Comparison of ENCODE assay signal across 18 cellular contexts in the genomic region with DNA sequence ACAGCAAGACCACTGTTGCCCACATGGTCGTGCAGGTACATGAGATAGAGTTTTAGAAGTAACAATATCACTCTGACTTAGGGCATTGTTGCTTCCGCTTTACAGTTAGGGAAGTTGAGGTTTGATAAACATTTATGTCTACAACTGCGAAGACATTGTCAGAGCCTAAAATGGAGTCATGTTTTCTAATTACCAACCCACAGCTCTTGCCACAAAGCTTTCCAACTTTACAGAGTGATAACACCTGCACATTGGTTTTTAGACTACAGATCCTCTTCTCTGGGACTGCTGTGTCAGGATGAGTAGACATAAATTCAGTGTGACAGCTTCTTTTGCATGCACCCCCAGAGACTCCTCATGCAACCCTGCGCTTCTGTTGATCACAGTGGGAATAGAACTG.
DNase-seq lines count a peak whose midpoint lies in the region; ATAC-seq and TF ChIP-seq lines count a peak whose summit lies in the region.
"Had no signal": no experiment of that assay in that cellular context is flagged by ENCODE, and none has a peak within 500 bp of the region (broad histone marks: within the 10 kb centered on the region; RNA-seq: fewer than 3 reads in every experiment).

No MANE protein-coding gene starts in this region.

- H3K27ac Mint-ChIP-seq in activated CD8-positive, alpha-beta memory T cell treated with anti-CD3 and anti-CD28 coated beads, Interleukin-2, amount 10 ng/mL, durations not matched to agents 7 days and 5 days = no peak overlapping the region
- H3K27ac Mint-ChIP-seq: activated naive CD4-positive, alpha-beta T cell treated with anti-CD3 and anti-CD28 coated beads, Interleukin-2, amount 50 U/mL, for 24 hours; stimulated activated memory B cell treated with anti-CD40 and anti-IgM and Interleukin-4, amounts not matched to agents 10 μg/mL and 1 μg/mL and 100 μg/mL, for 72 hours had no signal

- 0 out of 2 replicates have a peak overlapping the region, but pooled peaks have one; percentile 21 for H3K9ac ChIP-seq in GM23248
- no peak overlapping the region for H3K9ac ChIP-seq in skeletal muscle tissue (ENCODE audit: low read depth in 1 of 3, low read length in 3 of 3)

- H3K4me3 Mint-ChIP-seq in activated CD8-positive, alpha-beta memory T cell treated with anti-CD3 and anti-CD28 coated beads, Interleukin-2, amount 10 ng/mL, durations not matched to agents 7 days and 5 days = no peak overlapping the region
- H3K4me3 Mint-ChIP-seq: activated naive CD4-positive, alpha-beta T cell treated with anti-CD3 and anti-CD28 coated beads, Interleukin-2, amount 50 U/mL, for 24 hours; central memory CD8-positive, alpha-beta T cell; stimulated activated memory B cell treated with anti-CD40 and anti-IgM and Interleukin-4, amounts not matched to agents 10 μg/mL and 1 μg/mL and 100 μg/mL, for 72 hours had no signal

- H2AFZ ChIP-seq in GM23248 = no peak overlapping the region

- no peaks in the 10 kb centered on the region for H3K27me3 Mint-ChIP-seq in activated CD8-positive, alpha-beta memory T cell treated with anti-CD3 and anti-CD28 coated beads, Interleukin-2, amount 10 ng/mL, durations not matched to agents 7 days and 5 days
- H3K27me3 Mint-ChIP-seq: central memory CD8-positive, alpha-beta T cell; stimulated activated memory B cell treated with anti-CD40 and anti-IgM and Interleukin-4, amounts not matched to agents 10 μg/mL and 1 μg/mL and 100 μg/mL, for 72 hours had no signal

- peaks cover 98% of the 10 kb centered on the region for H3F3A ChIP-seq in GM23248 (ENCODE audit: insufficient read depth)

- no peak for TF ChIP-seq EP300 in esophagus muscularis mucosa (IDR thresholded peaks at IDR 0.05)

- no peaks in the 10 kb centered on the region for H3K9me3 ChIP-seq in GM23248 (ENCODE audit: low read depth)
- H3K9me3 ChIP-seq in esophagus muscularis mucosa = peaks cover 0 to 13% (median 2%) of the 10 kb centered on the region in 4 donors
- H3K9me3 ChIP-seq in skeletal muscle tissue (ENCODE audit: control insufficient read depth in 3 of 3, low read length in 3 of 3) = peaks cover 0 to 2% (median 0%) of the 10 kb centered on the region in 3 donors
- H3K9me3 ChIP-seq: pancreas had no signal

- peaks cover 93% of the 10 kb centered on the region for H3K79me2 ChIP-seq in GM23248 (ENCODE audit: insufficient read depth)

- H3K27me3 ChIP-seq in GM23248 (replicated peaks; ENCODE audit: insufficient read depth) (no peaks in the 10 kb centered on the region), esophagus muscularis mucosa (no peaks in the 10 kb centered on the region), skeletal muscle tissue (ENCODE audit: control insufficient read depth in 3 of 3, insufficient read depth in 3 of 3, low read length in 3 of 3) (no peaks in the 10 kb centered on the region)
- H3K27me3 ChIP-seq: pancreas had no signal

- H3K36me3 Mint-ChIP-seq in activated CD8-positive, alpha-beta memory T cell treated with anti-CD3 and anti-CD28 coated beads, Interleukin-2, amount 10 ng/mL, durations not matched to agents 7 days and 5 days = peaks cover 23% of the 10 kb centered on the region

- DNase-seq in GM23248 (no peak), OCI-M1 (lab: John Stamatoyannopoulos, UW) (peak; percentile 80), esophagus muscularis mucosa (ENCODE audit: extremely low spot score) (no peak), NCI-H748 (lab: John Stamatoyannopoulos, UW; ENCODE audit: unreplicated experiment) (no peak), GM13977 (ENCODE audit: low spot score) (no peak), hippocampal formation (lab: John Stamatoyannopoulos, UW) (no peak)
- no peak for DNase-seq in activated CD8-positive, alpha-beta memory T cell treated with anti-CD3 and anti-CD28 coated beads, Interleukin-2, amount 10 ng/mL, durations not matched to agents 7 days and 5 days
- DNase-seq: C1 segment of cervical spinal cord; mesendoderm; NCI-H1436; NCI-H524 treated with DMSO at 0.1 percent for 48 hours; stimulated activated CD4-positive, alpha-beta T cell treated with anti-CD3 and anti-CD28 coated beads, Interleukin-4, amount 100 ng/mL, for 1 hour had no signal

- WGBS in GM23248 (ENCODE audit: low coverage in 1 of 2, low lambda C conversion rate in 2 of 2, missing lambda C conversion rate in 2 of 2), 2 experiments = 47 to 49% methylated on average over 4 of the region's 4 CpGs
- WGBS in esophagus muscularis mucosa = 88% methylated on average over 2 of the region's 4 CpGs

- H3K9me2 ChIP-seq in GM23248 (ENCODE audit: insufficient read depth) = no peaks in the 10 kb centered on the region

- TF ChIP-seq POLR2A in esophagus muscularis mucosa (IDR thresholded peaks at IDR 0.05; ENCODE audit: low read depth) = no peak

- ATAC-seq in activated CD8-positive, alpha-beta memory T cell treated with anti-CD3 and anti-CD28 coated beads, Interleukin-2, amount 10 ng/mL, durations not matched to agents 7 days and 5 days = no peak
- ATAC-seq: stimulated activated memory B cell treated with anti-CD40 and anti-IgM and Interleukin-4, amounts not matched to agents 10 μg/mL and 1 μg/mL and 100 μg/mL, for 72 hours had no signal

- intact Hi-C loops in esophagus muscularis mucosa (cut with DNase I) = no loop called here

- H3K4me3 ChIP-seq in GM23248 (no peak overlapping the region), esophagus muscularis mucosa (no peak overlapping the region), skeletal muscle tissue (ENCODE audit: low read length in 3 of 3) (no peak overlapping the region)
- H3K4me3 ChIP-seq: pancreas had no signal

- peaks cover 73% of the 10 kb centered on the region for H3K4me1 ChIP-seq in GM23248 (ENCODE audit: insufficient read depth)
- peaks cover 20 to 52% (median 45%) of the 10 kb centered on the region in 4 donors for H3K4me1 ChIP-seq in esophagus muscularis mucosa
- peaks cover 0 to 29% (median 10%) of the 10 kb centered on the region in 3 donors for H3K4me1 ChIP-seq in skeletal muscle tissue (ENCODE audit: control insufficient read depth in 3 of 3, insufficient read depth in 3 of 3, low read length in 3 of 3)

- no peaks in the 10 kb centered on the region for H4K20me1 ChIP-seq in GM23248 (ENCODE audit: insufficient read depth)

- no peak for TF ChIP-seq CTCF in esophagus muscularis mucosa (IDR thresholded peaks at IDR 0.05)
- no peak for TF ChIP-seq CTCF in GM13977 (IDR thresholded peaks at IDR 0.05; ENCODE audit: extremely low read depth, insufficient read depth, missing control alignments)

- H3K4me2 ChIP-seq in GM23248 (ENCODE audit: unreplicated experiment) = peak overlapping the region; percentile 37

- CTCF ChIA-PET in activated CD8-positive, alpha-beta memory T cell treated with anti-CD3 and anti-CD28 coated beads, Interleukin-2, amount 10 ng/mL, durations not matched to agents 7 days and 5 days (lab: Charles Lee) = no interaction called here

- no peaks in the 10 kb centered on the region for H3K4me1 Mint-ChIP-seq in activated CD8-positive, alpha-beta memory T cell treated with anti-CD3 and anti-CD28 coated beads, Interleukin-2, amount 10 ng/mL, durations not matched to agents 7 days and 5 days
- H3K4me1 Mint-ChIP-seq: activated naive CD4-positive, alpha-beta T cell treated with anti-CD3 and anti-CD28 coated beads, Interleukin-2, amount 50 U/mL, for 24 hours; central memory CD8-positive, alpha-beta T cell; stimulated activated memory B cell treated with anti-CD40 and anti-IgM and Interleukin-4, amounts not matched to agents 10 μg/mL and 1 μg/mL and 100 μg/mL, for 72 hours had no signal

- H3K27ac ChIP-seq in GM23248 (peak overlapping the region; percentile 79), esophagus muscularis mucosa (replicated peaks in 1 of 4) (peak overlapping the region; percentile 0 to 74 (median 64)), skeletal muscle tissue (ENCODE audit: low read depth, low read length) (peak overlapping the region; percentile 16)
- H3K27ac ChIP-seq: VCaP had no signal

- peaks cover 11% of the 10 kb centered on the region for H3K9me3 Mint-ChIP-seq in activated CD8-positive, alpha-beta memory T cell treated with anti-CD3 and anti-CD28 coated beads, Interleukin-2, amount 10 ng/mL, durations not matched to agents 7 days and 5 days (ENCODE audit: low read depth)

- in situ Hi-C loops in GM23248 (cut with MboI) = no loop called here
- in situ Hi-C loops in GM13977 (cut with MboI; ENCODE audit: low pct_unique_long_range_greater_than_20kb, low sequenced_read_pairs, unreplicated experiment) = no loop called here

- peaks cover 94% of the 10 kb centered on the region for H3K36me3 ChIP-seq in GM23248 (ENCODE audit: low read depth)
- peaks cover 11 to 61% (median 46%) of the 10 kb centered on the region in 4 donors for H3K36me3 ChIP-seq in esophagus muscularis mucosa
- H3K36me3 ChIP-seq in skeletal muscle tissue (ENCODE audit: control insufficient read depth in 3 of 3, insufficient read depth in 3 of 3, low read length in 3 of 3) = peaks cover 28 to 45% (median 40%) of the 10 kb centered on the region in 3 donors

Comparison
In these comparisons a context has a peak if more than half of its experiments do, and no peak if none do; other contexts are left out.
1. H3K27ac ChIP-seq: peak in every context shown above with its lines; median percentile 79 in GM23248; 64 in esophagus muscularis mucosa; 16 in skeletal muscle tissue.